Comparison of ENCODE assay signal across 14 cellular contexts in genomic region chr7:22295402-22296264, GRCh38.
DNase-seq lines count a peak whose midpoint lies in the region; ATAC-seq and TF ChIP-seq lines count a peak whose summit lies in the region.
"Had no signal": no experiment of that assay in that cellular context is flagged by ENCODE, and none has a peak within 500 bp of the region (broad histone marks: within the 10 kb centered on the region; RNA-seq: fewer than 3 reads in every experiment).

No MANE protein-coding gene starts in this region.

- TF ChIP-seq EP300 in gastroesophageal sphincter (IDR thresholded peaks at IDR 0.05), result no peak

- no peak for TF ChIP-seq POLR2A in gastroesophageal sphincter (IDR thresholded peaks at IDR 0.05)

- H3K36me3 ChIP-seq in gastroesophageal sphincter (no peaks in the 10 kb centered on the region), H7 (replicated peaks; ENCODE audit: control insufficient read depth, insufficient read depth, low read length) (no peaks in the 10 kb centered on the region; the same call in 1 of the 2 replicates)

- 38 to 48% methylated on average over 4 of the region's 4 CpGs for WGBS in gastroesophageal sphincter (ENCODE audit: low coverage in 1 of 2), 2 donors

- H3K27ac Mint-ChIP-seq in WTC11, result peak overlapping the region; percentile 48; the same call in 1 of the 2 replicates
- H3K27ac Mint-ChIP-seq: dendritic cell treated with granulocyte-macrophage colony-stimulating factor and Interleukin-4, amounts not matched to agents 40 ng/mL and 50 ng/mL, for 4 days; naive thymus-derived CD8-positive, alpha-beta T cell had no signal

- no peaks in the 10 kb centered on the region for H3K9me3 ChIP-seq in gastroesophageal sphincter
- H3K9me3 ChIP-seq: Caco-2 had no signal

- no peak overlapping the region for H3K4me3 ChIP-seq in gastroesophageal sphincter
- H3K4me3 ChIP-seq in H7 (ENCODE audit: insufficient read depth, low read depth, low read length), result no peak overlapping the region

- H3K27me3 ChIP-seq in gastroesophageal sphincter, result no peaks in the 10 kb centered on the region
- no peaks in the 10 kb centered on the region for H3K27me3 ChIP-seq in H7 (ENCODE audit: control insufficient read depth, insufficient read depth, low read length)

- POLR2A ChIA-PET in WTC11 (lab: Charles Lee), result interaction anchor here (0.7 kb wide), 1 partner anchor 16 kb away, joined by 3 read pairs; no protein-coding TSS in a partner anchor

- no peaks in the 10 kb centered on the region for H3K27me3 Mint-ChIP-seq in WTC11 (ENCODE audit: low read depth)
- H3K27me3 Mint-ChIP-seq: dendritic cell treated with granulocyte-macrophage colony-stimulating factor and Interleukin-4, amounts not matched to agents 40 ng/mL and 50 ng/mL, for 4 days had no signal

- ATAC-seq in WTC11 (peak; percentile 47; the same call in 1 of the 2 replicates), gastroesophageal sphincter (peak; percentile 71), HG02588 (IDR thresholded peaks at IDR 0.05; ENCODE audit: unreplicated experiment) (no peak)
- ATAC-seq: naive thymus-derived CD8-positive, alpha-beta T cell had no signal

- CTCF ChIA-PET in WTC11 (lab: Charles Lee), result interaction anchor here (0.7 to 2.3 kb wide), 7 partner anchors 150 to 186 kb away, joined by 3 to 15 read pairs (median 3); no protein-coding TSS in a partner anchor

- H3K36me3 Mint-ChIP-seq in WTC11, result peaks cover 10% of the 10 kb centered on the region; the same call in 1 of the 2 replicates
- H3K36me3 Mint-ChIP-seq: naive thymus-derived CD8-positive, alpha-beta T cell had no signal

- no peaks in the 10 kb centered on the region for H3K9me3 Mint-ChIP-seq in WTC11
- H3K9me3 Mint-ChIP-seq: dendritic cell treated with granulocyte-macrophage colony-stimulating factor and Interleukin-4, amounts not matched to agents 40 ng/mL and 50 ng/mL, for 4 days; naive thymus-derived CD8-positive, alpha-beta T cell had no signal

- H3K4me3 Mint-ChIP-seq in WTC11, result no peak overlapping the region
- H3K4me3 Mint-ChIP-seq: dendritic cell treated with granulocyte-macrophage colony-stimulating factor and Interleukin-4, amounts not matched to agents 40 ng/mL and 50 ng/mL, for 4 days; naive thymus-derived CD8-positive, alpha-beta T cell had no signal

- peaks cover 0 to 7% (median 3%) of the 10 kb centered on the region in 3 donors for H3K4me1 ChIP-seq in gastroesophageal sphincter
- H3K4me1 ChIP-seq: Caco-2 had no signal

- no peak for TF ChIP-seq CTCF in WTC11 (IDR thresholded peaks at IDR 0.05)
- peak in 1 of 4 experiments; percentile 18 for TF ChIP-seq CTCF in gastroesophageal sphincter (IDR thresholded peaks at IDR 0.05)

- H3K27ac ChIP-seq in gastroesophageal sphincter, result peak overlapping the region in 1 of 4 donors; percentile 20
- H3K27ac ChIP-seq: VCaP had no signal

- H3K4me1 Mint-ChIP-seq in WTC11, result peaks cover 3% of the 10 kb centered on the region; the same call in 1 of the 2 replicates

- DNase-seq in GM04504 (ENCODE audit: low read depth) (peak; percentile 6), WTC11 (ENCODE audit: low spot score) (no peak), pulmonary artery endothelial cell (ENCODE audit: low read depth, low spot score) (peak; percentile 35), T-helper 9 cell (no peak), H7 (no peak)
- no peak for DNase-seq in activated CD8-positive, alpha-beta memory T cell treated with anti-CD3 and anti-CD28 coated beads, Interleukin-2, amount 50 U/mL, for 4 hours
- DNase-seq: Caco-2; naive thymus-derived CD8-positive, alpha-beta T cell; NCI-H2029; stimulated activated CD4-positive, alpha-beta T cell treated with anti-CD3 and anti-CD28 coated beads, Interleukin-2, amount 100 ng/mL, for 48 hours had no signal

TF ChIP-seq in WTC11, 78 proteins besides CTCF, POLR2A, EP300 and RAD21:
- no peak for TF ChIP-seq IRF1 (CRISPR knock-in tag; IDR thresholded peaks at IDR 0.05)
- TF ChIP-seq NR1H2 (CRISPR knock-in tag; IDR thresholded peaks at IDR 0.05), result no peak
- TF ChIP-seq ARID4B (CRISPR knock-in tag; IDR thresholded peaks at IDR 0.05; ENCODE audit: borderline replicate concordance), result no peak
- no peak for TF ChIP-seq SMAD3 (CRISPR knock-in tag; IDR thresholded peaks at IDR 0.05; ENCODE audit: borderline replicate concordance)
- TF ChIP-seq ZNF532 (CRISPR knock-in tag; IDR thresholded peaks at IDR 0.05; ENCODE audit: borderline replicate concordance), result no peak
- no peak for TF ChIP-seq CREM (CRISPR knock-in tag; IDR thresholded peaks at IDR 0.05)

Comparison
In these comparisons a context has a peak if more than half of its experiments do, and no peak if none do; other contexts are left out.
1. DNase-seq: peak in GM04504 (single experiment) and pulmonary artery endothelial cell (single experiment); none in WTC11 (single experiment), T-helper 9 cell (single experiment), H7 (single experiment) and activated CD8-positive, alpha-beta memory T cell treated with anti-CD3 and anti-CD28 coated beads, Interleukin-2, amount 50 U/mL, for 4 hours (single experiment).